ENCODE assay signal across 8 cellular contexts in genomic region chr6:43181621-43181941, GRCh38. TPM values are rescaled to one million over a fixed set of nuclear protein-coding genes. Genes with fewer than 3 reads are reported as not detected.
A peak's percentile ranks its signal among the peaks of the same experiment; 100 is the strongest.
DNase-seq lines count a peak whose midpoint lies in the region; ATAC-seq and TF ChIP-seq lines count a peak whose summit lies in the region.

No MANE protein-coding gene starts in this region.

- H3K36me3 Mint-ChIP-seq in activated CD4-positive, alpha-beta T cell treated with anti-CD3 and anti-CD28 coated beads, Interleukin-2, amount 10 ng/mL, durations not matched to agents 24 days and 14 days (ENCODE audit: low read depth), result peaks cover 41% of the 10 kb centered on the region
- H3K36me3 Mint-ChIP-seq in activated naive CD8-positive, alpha-beta T cell treated with anti-CD3 and anti-CD28 coated beads for 36 hours, result peaks cover 10% of the 10 kb centered on the region

- H3K36me3 ChIP-seq in kidney epithelial cell (ENCODE audit: control insufficient read depth, insufficient read depth, low read length), result peaks cover 6% of the 10 kb centered on the region
- H3K36me3 ChIP-seq in suprapubic skin, result peaks cover 41% of the 10 kb centered on the region

- WGBS in suprapubic skin, result 45% methylated on average over 9 of the region's 9 CpGs

- intact Hi-C loops in activated CD4-positive, alpha-beta T cell treated with anti-CD3 and anti-CD28 coated beads, Interleukin-2, amount 10 ng/mL, durations not matched to agents 24 days and 14 days (cut with micrococcal nuclease), result no loop called here

- H3K4me1 ChIP-seq in suprapubic skin, result peaks cover 54% of the 10 kb centered on the region

- peak overlapping the region; percentile 94 for H3K27ac Mint-ChIP-seq in activated CD4-positive, alpha-beta T cell treated with anti-CD3 and anti-CD28 coated beads, Interleukin-2, amount 10 ng/mL, durations not matched to agents 24 days and 14 days
- peak overlapping the region; percentile 87 for H3K27ac Mint-ChIP-seq in activated naive CD8-positive, alpha-beta T cell treated with anti-CD3 and anti-CD28 coated beads for 36 hours

- no peaks in the 10 kb centered on the region for H3K27me3 Mint-ChIP-seq in activated CD4-positive, alpha-beta T cell treated with anti-CD3 and anti-CD28 coated beads, Interleukin-2, amount 10 ng/mL, durations not matched to agents 24 days and 14 days
- H3K27me3 Mint-ChIP-seq in activated naive CD8-positive, alpha-beta T cell treated with anti-CD3 and anti-CD28 coated beads for 36 hours, result no peaks in the 10 kb centered on the region

- TF ChIP-seq CTCF in kidney epithelial cell (IDR thresholded peaks at IDR 0.05; ENCODE audit: insufficient read depth, low read length, poor library complexity, severe bottlenecking), result no peak
- no peak for TF ChIP-seq CTCF in suprapubic skin (IDR thresholded peaks at IDR 0.05)

- peak overlapping the region; percentile 94 for H3K4me3 Mint-ChIP-seq in activated CD4-positive, alpha-beta T cell treated with anti-CD3 and anti-CD28 coated beads, Interleukin-2, amount 10 ng/mL, durations not matched to agents 24 days and 14 days
- peak overlapping the region; percentile 97 for H3K4me3 Mint-ChIP-seq in activated naive CD8-positive, alpha-beta T cell treated with anti-CD3 and anti-CD28 coated beads for 36 hours

- peaks cover 36% of the 10 kb centered on the region for H3K4me1 Mint-ChIP-seq in activated CD4-positive, alpha-beta T cell treated with anti-CD3 and anti-CD28 coated beads, Interleukin-2, amount 10 ng/mL, durations not matched to agents 24 days and 14 days
- peaks cover 40% of the 10 kb centered on the region for H3K4me1 Mint-ChIP-seq in activated naive CD8-positive, alpha-beta T cell treated with anti-CD3 and anti-CD28 coated beads for 36 hours

- ATAC-seq in HG02588 (IDR thresholded peaks at IDR 0.05; ENCODE audit: unreplicated experiment), result no peak

- H3K9me3 ChIP-seq in suprapubic skin, result no peaks in the 10 kb centered on the region

- TF ChIP-seq POLR2A in suprapubic skin (IDR thresholded peaks at IDR 0.05), result no peak

- no peaks in the 10 kb centered on the region for H3K9me3 Mint-ChIP-seq in activated CD4-positive, alpha-beta T cell treated with anti-CD3 and anti-CD28 coated beads, Interleukin-2, amount 10 ng/mL, durations not matched to agents 24 days and 14 days
- no peaks in the 10 kb centered on the region for H3K9me3 Mint-ChIP-seq in activated naive CD8-positive, alpha-beta T cell treated with anti-CD3 and anti-CD28 coated beads for 36 hours

- peak overlapping the region; percentile 81 for H3K27ac ChIP-seq in suprapubic skin

- H3K27me3 ChIP-seq in kidney epithelial cell (ENCODE audit: control insufficient read depth, insufficient read depth, low read length) (no peaks in the 10 kb centered on the region), suprapubic skin (no peaks in the 10 kb centered on the region)

- peak overlapping the region; percentile 82 for H3K4me3 ChIP-seq in kidney epithelial cell (ENCODE audit: low read depth, low read length)
- peak overlapping the region; percentile 79 for H3K4me3 ChIP-seq in suprapubic skin

- no peak for TF ChIP-seq EP300 in suprapubic skin (IDR thresholded peaks at IDR 0.05)

- DNase-seq in activated CD4-positive, alpha-beta T cell treated with anti-CD3 and anti-CD28 coated beads, Interleukin-2, amount 10 ng/mL, durations not matched to agents 24 days and 14 days, result no peak
- DNase-seq in activated CD4-positive, alpha-beta T cell treated with anti-CD3 and anti-CD28 coated beads, Interleukin-2, amount 50 U/mL, for 4 hours, result no peak
- no peak for DNase-seq in activated naive CD8-positive, alpha-beta T cell treated with anti-CD3 and anti-CD28 coated beads for 36 hours
- DNase-seq in kidney epithelial cell (ENCODE audit: low read depth), result no peak
- no peak for DNase-seq in suprapubic skin (ENCODE audit: low spot score in 2 of 2)
- no peak for DNase-seq in NCI-H187 (lab: John Stamatoyannopoulos, UW)
- DNase-seq in dedifferentiated amniotic fluid mesenchymal stem cell (ENCODE audit: extremely low spot score), result no peak

RNA-seq across cellular contexts. Expression of gene CUL9, which starts 0.4 kb away (rescaled TPM):
- total RNA-seq in activated CD4-positive, alpha-beta T cell treated with anti-CD3 and anti-CD28 coated beads, Interleukin-2, amount 10 ng/mL, durations not matched to agents 24 days and 14 days, result 38.1 and 39.4 TPM in 2 replicates
- 10 to 100 TPM; 31.3 to 31.5 TPM for total RNA-seq in activated naive CD8-positive, alpha-beta T cell treated with anti-CD3 and anti-CD28 coated beads for 36 hours
- total RNA-seq in kidney epithelial cell (32.8 and 41.1 TPM in 2 replicates), suprapubic skin (100 to 1,000 TPM in 2 of 4 donors, 10 to 100 TPM in 2; 51.8 to 130 (median 92.4) TPM)

RNA-seq across cellular contexts. Expression of gene SRF, which starts 10.5 kb away (rescaled TPM):
- 54.3 and 55.2 TPM in 2 replicates for total RNA-seq in activated CD4-positive, alpha-beta T cell treated with anti-CD3 and anti-CD28 coated beads, Interleukin-2, amount 10 ng/mL, durations not matched to agents 24 days and 14 days
- total RNA-seq in activated naive CD8-positive, alpha-beta T cell treated with anti-CD3 and anti-CD28 coated beads for 36 hours, result 10 to 100 TPM; 49.1 to 49.9 TPM
- total RNA-seq in kidney epithelial cell, result 35.5 and 40.1 TPM in 2 replicates
- 10 to 100 TPM; 19.6 to 33.2 (median 28.9) TPM for total RNA-seq in suprapubic skin

RNA-seq across cellular contexts. Expression of gene DNPH1, which starts 47.7 kb away (rescaled TPM):
- 78.9 and 79.6 TPM in 2 replicates for total RNA-seq in activated CD4-positive, alpha-beta T cell treated with anti-CD3 and anti-CD28 coated beads, Interleukin-2, amount 10 ng/mL, durations not matched to agents 24 days and 14 days
- total RNA-seq in activated naive CD8-positive, alpha-beta T cell treated with anti-CD3 and anti-CD28 coated beads for 36 hours, result 10 to 100 TPM; 55.8 to 56.1 TPM
- 239 and 284 TPM in 2 replicates for total RNA-seq in kidney epithelial cell
- 10 to 100 TPM; 21.9 to 88.4 (median 74.4) TPM for total RNA-seq in suprapubic skin
